Comparison of ENCODE assay signal across 8 cellular contexts in genomic region chr18:57621252-57621607, GRCh38. TPM values are rescaled to one million over a fixed set of nuclear protein-coding genes. Genes with fewer than 3 reads are reported as not detected.
DNase-seq lines count a peak whose midpoint lies in the region; ATAC-seq and TF ChIP-seq lines count a peak whose summit lies in the region.

No MANE protein-coding gene starts in this region.

- H3K4me1 ChIP-seq in Caco-2 (no peaks in the 10 kb centered on the region), adrenal gland (replicated peaks in 1 of 2) (peaks cover 10 to 22% of the 10 kb centered on the region in 2 donors), iPS-15b (ENCODE audit: control insufficient read depth, insufficient read depth, low read length) (no peaks in the 10 kb centered on the region), spleen (peaks cover 12 to 42% (median 29%) of the 10 kb centered on the region in 6 donors)

- H3K9ac ChIP-seq in iPS-15b (ENCODE audit: low read depth, low read length), result peak overlapping the region; percentile 92

- TF ChIP-seq POLR2A in adrenal gland (IDR thresholded peaks at IDR 0.05), result no peak
- no peak for TF ChIP-seq POLR2A in spleen (IDR thresholded peaks at IDR 0.05)

- no peaks in the 10 kb centered on the region for H3K9me3 ChIP-seq in Caco-2
- no peaks in the 10 kb centered on the region for H3K9me3 ChIP-seq in adrenal gland (replicated peaks in 1 of 3)
- no peaks in the 10 kb centered on the region for H3K9me3 ChIP-seq in iPS-15b (ENCODE audit: control insufficient read depth, insufficient read depth, low read length)
- H3K9me3 ChIP-seq in spleen, result no peaks in the 10 kb centered on the region

- H3K36me3 ChIP-seq in Caco-2 (ENCODE audit: control insufficient read depth, insufficient read depth, low read length) (no peaks in the 10 kb centered on the region), adrenal gland (replicated peaks in 1 of 2) (peaks cover 0 to 4% of the 10 kb centered on the region in 2 donors), iPS-15b (ENCODE audit: control insufficient read depth, insufficient read depth, low read length) (peaks cover 8% of the 10 kb centered on the region), spleen (peaks cover 0 to 41% (median 10%) of the 10 kb centered on the region in 6 donors)

- intact Hi-C loops in Caco-2 (cut with micrococcal nuclease; ENCODE audit: unreplicated experiment), result no loop called here
- intact Hi-C loops in adrenal gland (cut with DNase I), result no loop called here
- intact Hi-C loops in spleen (cut with DNase I; ENCODE audit: low total_unique reads), result no loop called here

- H3K4me1 Mint-ChIP-seq in Caco-2 (ENCODE audit: low read depth, unreplicated experiment), result no peaks in the 10 kb centered on the region

- 0 to 1% (median 0%) methylated on average over 5 to 20 of the region's 20 CpGs for WGBS in adrenal gland, 4 donors
- WGBS in spleen, 5 donors, result 0 to 1% (median 1%) methylated on average over 13 to 20 of the region's 20 CpGs

- H3K4me3 Mint-ChIP-seq in Caco-2 (ENCODE audit: unreplicated experiment), result peak overlapping the region; percentile 85

- POLR2A ChIA-PET in Caco-2 (lab: Charles Lee), result interaction anchor here (0.6 kb wide), 1 partner anchor 557 kb away, joined by 4 read pairs; no protein-coding TSS in a partner anchor

- CTCF ChIA-PET in Caco-2 (lab: Charles Lee), result no interaction called here

- no peaks in the 10 kb centered on the region for H3K27me3 ChIP-seq in Caco-2 (replicated peaks; ENCODE audit: control insufficient read depth, insufficient read depth, low read length)
- no peaks in the 10 kb centered on the region for H3K27me3 ChIP-seq in adrenal gland
- no peaks in the 10 kb centered on the region for H3K27me3 ChIP-seq in iPS-15b (ENCODE audit: control insufficient read depth, insufficient read depth, low read length)
- H3K27me3 ChIP-seq in spleen (replicated peaks in 1 of 7), result no peaks in the 10 kb centered on the region

- H3K36me3 Mint-ChIP-seq in Caco-2 (ENCODE audit: insufficient read depth, unreplicated experiment), result peaks cover 15% of the 10 kb centered on the region

- peak overlapping the region; percentile 90 for H3K27ac Mint-ChIP-seq in Caco-2 (ENCODE audit: unreplicated experiment)

- no peaks in the 10 kb centered on the region for H3K27me3 Mint-ChIP-seq in Caco-2 (ENCODE audit: insufficient read depth, unreplicated experiment)

- no peaks in the 10 kb centered on the region for H3K9me3 Mint-ChIP-seq in Caco-2 (ENCODE audit: unreplicated experiment)

- H3K27ac ChIP-seq in adrenal gland, result peak overlapping the region in 4 of 5 donors; percentile 89 to 96 (median 91)
- H3K27ac ChIP-seq in spleen, result peak overlapping the region; percentile 90 to 96 (median 94)

- DNase-seq in Caco-2 (no peak), adrenal gland (no peak), spleen (no peak), DMS79 treated with DMSO at 0.1 percent for 48 hours (lab: John Stamatoyannopoulos, UW) (no peak)

- ATAC-seq in GM19397 (IDR thresholded peaks at IDR 0.05; ENCODE audit: unreplicated experiment), result peak; percentile 14
- peak; percentile 15 for ATAC-seq in HG03469 (IDR thresholded peaks at IDR 0.05; ENCODE audit: unreplicated experiment)
- no peak for ATAC-seq in GM18870 (IDR thresholded peaks at IDR 0.05; ENCODE audit: unreplicated experiment)

- no TSS peak for BruUV-seq in Caco-2 (replicated peaks; lab: Mats Ljungman, UMichigan)

- TF ChIP-seq CTCF in Caco-2 (IDR thresholded peaks at IDR 0.05; ENCODE audit: insufficient read depth in 1 of 2, low read depth in 1 of 2, low read length in 1 of 2, severe bottlenecking in 1 of 2, unreplicated experiment in 1 of 2) (no peak), adrenal gland (IDR thresholded peaks at IDR 0.05) (no peak), spleen (IDR thresholded peaks at IDR 0.05 in 8 of 11, conservative IDR thresholded peaks at IDR 0.05 in 3 of 11) (no peak)

- H3K4me3 ChIP-seq in Caco-2 (ENCODE audit: low read depth, low read length) (peak overlapping the region; percentile 66), adrenal gland (peak overlapping the region; percentile 2 to 94 (median 76)), iPS-15b (ENCODE audit: low read depth, low read length) (peak overlapping the region; percentile 93), spleen (peak overlapping the region; percentile 69 to 85 (median 78))

RNA-seq across cellular contexts. Expression of gene NARS1, which starts 0.4 kb away (rescaled TPM):
- total RNA-seq in Caco-2 (2022) (114 and 116 TPM in 2 replicates), adrenal gland (100 to 1,000 TPM in 4 of 8 donors, 10 to 100 TPM in 4; 82.4 to 125 (median 96.3) TPM), spleen (100 to 1,000 TPM in 1 of 7 donors, 10 to 100 TPM in 6; 73.5 to 106 (median 89.7) TPM)
- polyA plus RNA-seq in adrenal gland (100 to 1,000 TPM in 1 of 3 donors, 10 to 100 TPM in 2; 57.4 to 240 (median 72.2) TPM), spleen (10 to 100 TPM; 45.4 to 55.0 (median 53.0) TPM)

RNA-seq across cellular contexts. Expression of gene FECH, which starts 34.7 kb away (rescaled TPM):
- 14.5 and 17.1 TPM in 2 replicates for total RNA-seq in Caco-2 (2022)
- 100 to 1,000 TPM in 1 of 8 donors, 10 to 100 TPM in 7; 36.3 to 247 (median 47.4) TPM for total RNA-seq in adrenal gland
- 10 to 100 TPM in 1 of 3 donors, 1 to 10 TPM in 2; 6.4 to 45.7 (median 7.2) TPM for polyA plus RNA-seq in adrenal gland
- 10 to 100 TPM; 19.0 to 85.9 (median 33.2) TPM for total RNA-seq in spleen
- polyA plus RNA-seq in spleen, result 1 to 10 TPM; 4.3 to 9.3 (median 4.7) TPM
